ENCODE assay signal across 8 cellular contexts in the genomic region with DNA sequence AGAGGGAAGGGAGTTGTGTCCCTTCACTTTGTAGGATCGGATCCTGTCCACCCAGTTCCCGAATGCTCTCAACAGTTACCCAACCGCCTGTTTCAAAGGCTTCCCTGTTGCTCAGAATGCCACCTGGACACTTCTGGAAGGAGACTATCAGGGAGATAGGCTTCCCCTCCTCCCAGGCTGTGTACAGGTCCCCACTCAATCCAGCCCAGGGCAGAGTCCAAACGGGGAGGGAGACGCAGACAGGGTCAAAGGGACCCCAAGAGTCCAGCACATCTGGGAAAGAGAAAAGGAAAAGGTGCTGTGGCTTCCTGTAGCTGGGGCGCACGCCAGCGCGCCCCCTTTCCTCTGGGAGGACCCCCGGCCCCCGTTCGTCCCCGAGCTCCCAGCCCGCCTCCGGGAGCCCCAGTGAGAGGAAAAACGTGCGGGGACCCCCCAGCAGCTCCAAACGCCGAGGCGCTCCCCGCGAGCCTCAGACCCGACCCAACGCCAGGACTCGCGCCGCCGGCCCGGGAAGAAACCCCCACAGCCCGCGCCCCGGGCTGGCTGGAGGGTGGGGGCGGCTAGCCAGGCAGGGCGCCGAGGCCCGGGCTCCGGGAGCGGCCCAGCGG. TPM values are rescaled to one million over a fixed set of nuclear protein-coding genes. Genes with fewer than 3 reads are reported as not detected.
DNase-seq lines count a peak whose midpoint lies in the region; ATAC-seq, FAIRE-seq and TF ChIP-seq lines count a peak whose summit lies in the region.

No MANE protein-coding gene starts in this region.

- no CpG with 5 or more reads among the region's 39 CpGs for WGBS in mesendoderm (ENCODE audit: extremely low coverage, insufficient coverage, low lambda C conversion rate)

- intact Hi-C loops in A673 (cut with micrococcal nuclease; ENCODE audit: unreplicated experiment) (no loop called here), PC-9 (cut with micrococcal nuclease; ENCODE audit: unreplicated experiment) (loop anchor here (2.0 kb wide), 1 partner anchor 18 kb away; a partner anchor contains a TSS)

- ATAC-seq in HG02884 (IDR thresholded peaks at IDR 0.05; ENCODE audit: unreplicated experiment) = peak; percentile 9
- no peak for ATAC-seq in GM18517 (IDR thresholded peaks at IDR 0.05; ENCODE audit: unreplicated experiment)

- peaks cover 13% of the 10 kb centered on the region for H3F3A ChIP-seq in PC-9 (ENCODE audit: insufficient read depth, low read depth)

- H3K9me2 ChIP-seq in PC-9 (ENCODE audit: insufficient read depth) = no peaks in the 10 kb centered on the region

- peak overlapping the region; percentile 97 for H3K18ac ChIP-seq in mesendoderm (ENCODE audit: low read length)

- H3K4me3 ChIP-seq in A673 (ENCODE audit: low read depth, low read length, poor library complexity, severe bottlenecking) (peak overlapping the region; percentile 97), PC-9 (peak overlapping the region; percentile 69), choroid plexus epithelial cell (ENCODE audit: low read depth, low read length) (peak overlapping the region; percentile 83), mesendoderm (ENCODE audit: low read length) (peak overlapping the region; percentile 97)

- H3K4me1 ChIP-seq in A673 (ENCODE audit: insufficient read depth, low read length, poor library complexity, severe bottlenecking) (peaks cover 21% of the 10 kb centered on the region), PC-9 (replicated peaks; ENCODE audit: insufficient read depth) (peaks cover 36% of the 10 kb centered on the region), mesendoderm (ENCODE audit: control insufficient read depth, low read depth, low read length) (no peaks in the 10 kb centered on the region)

- TF ChIP-seq CTCF in A673 (conservative IDR thresholded peaks at IDR 0.05; ENCODE audit: low read depth, low read length) (peak; percentile 44), GM10248 (IDR thresholded peaks at IDR 0.05; ENCODE audit: control extremely low read depth, extremely low read depth, low read depth, missing control alignments) (peak; percentile 38), PC-9 (conservative IDR thresholded peaks at IDR 0.05) (no peak; the same call in 1 of the 2 replicates), choroid plexus epithelial cell (conservative IDR thresholded peaks at IDR 0.05; ENCODE audit: low read depth, low read length) (no peak)

- H4K8ac ChIP-seq in mesendoderm (ENCODE audit: low read depth, low read length) = peak overlapping the region; percentile 97

- H3K36me3 ChIP-seq in A673 (ENCODE audit: insufficient read depth, low read length, poor library complexity, severe bottlenecking) (peaks cover 31% of the 10 kb centered on the region), PC-9 (ENCODE audit: low read depth) (peaks cover 9% of the 10 kb centered on the region), mesendoderm (ENCODE audit: control insufficient read depth, insufficient read depth, low read length) (peaks cover 9% of the 10 kb centered on the region)

- H3K4me2 ChIP-seq in PC-9 = peak overlapping the region; percentile 81
- H3K4me2 ChIP-seq in mesendoderm (ENCODE audit: low read length) = peak overlapping the region; percentile 88

- H3K9ac ChIP-seq in mesendoderm (ENCODE audit: low read length) = peak overlapping the region; percentile 96

- 0 out of 2 replicates have a peak overlapping the region, but pooled peaks have one; percentile 20 for H2AFZ ChIP-seq in PC-9

- H3K27me3 ChIP-seq in A673 (replicated peaks; ENCODE audit: insufficient read depth, low read depth, low read length, poor library complexity) (no peaks in the 10 kb centered on the region), PC-9 (ENCODE audit: insufficient read depth, low read depth) (no peaks in the 10 kb centered on the region), mesendoderm (ENCODE audit: insufficient read depth, low read length, poor library complexity) (no peaks in the 10 kb centered on the region)

- H4K20me1 ChIP-seq in PC-9 (ENCODE audit: insufficient read depth) = peaks cover 47% of the 10 kb centered on the region

- no peak for FAIRE-seq in urothelium cell line (lab: Jason Lieb, UNC)

- POLR2A ChIA-PET in A673 (lab: Charles Lee; ENCODE audit: low non-redundant PET) (interaction anchor here (0.7 kb wide), 1 partner anchor 27 kb away, joined by 3 read pairs; a partner anchor contains a TSS), GM10248 (lab: Yijun Ruan, JAX) (interaction anchor here (1.2 to 2.5 kb wide), 3 partner anchors 12 to 45 kb away, joined by 3 to 10 read pairs (median 3); a partner anchor contains a TSS), PC-9 (lab: Charles Lee; ENCODE audit: unreplicated experiment) (interaction anchor here (0.7 kb wide), 2 partner anchors 73 to 272 kb away, joined by 3 to 4 read pairs; no protein-coding TSS in a partner anchor)

- no TSS peak for BruUV-seq in A673 (replicated peaks; lab: Mats Ljungman, UMichigan)
- BruUV-seq in PC-9 (replicated peaks; lab: Mats Ljungman, UMichigan) = no TSS peak

- no peak overlapping the region for H2BK15ac ChIP-seq in mesendoderm (replicated peaks; ENCODE audit: low read depth)

- DNase-seq in A673 (ENCODE audit: low spot score) = peak; percentile 54
- peak; percentile 39 for DNase-seq in GM10248 (ENCODE audit: extremely low spot score)
- peak; percentile 30 to 50 for DNase-seq in PC-9
- DNase-seq in choroid plexus epithelial cell (ENCODE audit: low read depth) = peak; percentile 51
- peak; percentile 63 for DNase-seq in mesendoderm
- DNase-seq in urothelium cell line (ENCODE audit: low spot score) = peak; percentile 44

- H3K79me2 ChIP-seq in PC-9 (ENCODE audit: low read depth) = peaks cover 53% of the 10 kb centered on the region
- peaks cover 47% of the 10 kb centered on the region for H3K79me2 ChIP-seq in mesendoderm (ENCODE audit: control insufficient read depth, insufficient read depth, low read length)

- peak overlapping the region; percentile 79 for H2BK120ac ChIP-seq in mesendoderm (ENCODE audit: low read depth, low read length)

- peak overlapping the region; percentile 98 for H3K27ac ChIP-seq in A673 (ENCODE audit: low read depth, low read length, poor library complexity, severe bottlenecking)
- H3K27ac ChIP-seq in PC-9 = peak overlapping the region; percentile 59; the same call in 1 of the 2 replicates
- H3K27ac ChIP-seq in mesendoderm (ENCODE audit: low read depth, low read length) = peak overlapping the region; percentile 95

- H3K79me1 ChIP-seq in mesendoderm (ENCODE audit: low read length) = peaks cover 33% of the 10 kb centered on the region

- no peak overlapping the region for H3K23ac ChIP-seq in mesendoderm (ENCODE audit: low read length)

- no peak overlapping the region for H2AK5ac ChIP-seq in mesendoderm (ENCODE audit: low read length)

- no peak overlapping the region for H4K5ac ChIP-seq in mesendoderm (ENCODE audit: low read length)

- peak overlapping the region; percentile 99 for H3K4ac ChIP-seq in mesendoderm (ENCODE audit: low read depth, low read length)

- CTCF ChIA-PET in A673 (lab: Charles Lee) = no interaction called here
- CTCF ChIA-PET in GM10248 (lab: Yijun Ruan, JAX) = interaction anchor here (1.1 to 4.8 kb wide), 3 partner anchors 12 to 111 kb away, joined by 3 to 22 read pairs (median 5); no protein-coding TSS in a partner anchor
- CTCF ChIA-PET in PC-9 (lab: Charles Lee) = interaction anchor here (0.5 kb wide), 1 partner anchor 181 kb away, joined by 9 read pairs; no protein-coding TSS in a partner anchor

- H3K9me3 ChIP-seq in A673 (ENCODE audit: low read depth, low read length, poor library complexity, severe bottlenecking) (no peaks in the 10 kb centered on the region), PC-9 (ENCODE audit: insufficient read depth, low read depth) (no peaks in the 10 kb centered on the region)

- H2BK5ac ChIP-seq in mesendoderm (ENCODE audit: low read length) = no peak overlapping the region

- peak overlapping the region; percentile 97 for H3K56ac ChIP-seq in mesendoderm (ENCODE audit: low read length)

RNA-seq across cellular contexts. Expression of a gene that starts 0.6 kb away (rescaled TPM):
- total RNA-seq in A673 (2021) = 201 and 214 TPM in 2 replicates
- total RNA-seq in PC-9 (2021) = 199 and 233 TPM in 2 replicates
- polyA plus RNA-seq in mesendoderm (2013, experiment 1 of 2) = 118 TPM
- polyA plus RNA-seq in mesendoderm (2013, experiment 2 of 2) = 119 TPM

RNA-seq across cellular contexts. Expression of a gene that starts 0.9 kb away (rescaled TPM):
- total RNA-seq in A673 (2021) (0.52 and 1.5 TPM in 2 replicates), PC-9 (2021) (3.1 and 4.8 TPM in 2 replicates)
- polyA plus RNA-seq in mesendoderm (2013, experiment 1 of 2) = 0.11 TPM
- polyA plus RNA-seq in mesendoderm (2013, experiment 2 of 2) = not detected

RNA-seq across cellular contexts. Expression of a gene that starts 18.9 kb away (rescaled TPM):
- total RNA-seq in A673 (2021) (35.0 and 42.0 TPM in 2 replicates), PC-9 (2021) (18.1 and 28.6 TPM in 2 replicates)
- 66.8 TPM for polyA plus RNA-seq in mesendoderm (2013, experiment 1 of 2)
- polyA plus RNA-seq in mesendoderm (2013, experiment 2 of 2) = 69.9 TPM

RNA-seq across cellular contexts. Expression of a gene that starts 18.9 kb away (rescaled TPM):
- total RNA-seq in A673 (2021) (41.6 and 53.3 TPM in 2 replicates), PC-9 (2021) (57.7 and 69.1 TPM in 2 replicates)
- polyA plus RNA-seq in mesendoderm (2013, experiment 1 of 2) = 20.4 TPM
- 20.1 TPM for polyA plus RNA-seq in mesendoderm (2013, experiment 2 of 2)

RNA-seq across cellular contexts. Expression of a gene that starts 27.2 kb away (rescaled TPM):
- total RNA-seq in A673 (2021) (1,920 and 1,940 TPM in 2 replicates), PC-9 (2021) (2,381 and 2,937 TPM in 2 replicates)
- 2,135 TPM for polyA plus RNA-seq in mesendoderm (2013, experiment 1 of 2)
- 2,151 TPM for polyA plus RNA-seq in mesendoderm (2013, experiment 2 of 2)

Comparison
In these comparisons a context has a peak if more than half of its experiments do, and no peak if none do; other contexts are left out.
1. CTCF ChIP-seq: peak in A673 (single experiment) and GM10248 (single experiment); none in PC-9 (single experiment) and choroid plexus epithelial cell (single experiment).
2. Peak in every context shown above with its lines, with median percentiles within 50 percentile points of each other: DNase-seq, H3K27ac ChIP-seq and H3K4me3 ChIP-seq.